ENCODE assay signal across 8 cellular contexts in the genomic region with DNA sequence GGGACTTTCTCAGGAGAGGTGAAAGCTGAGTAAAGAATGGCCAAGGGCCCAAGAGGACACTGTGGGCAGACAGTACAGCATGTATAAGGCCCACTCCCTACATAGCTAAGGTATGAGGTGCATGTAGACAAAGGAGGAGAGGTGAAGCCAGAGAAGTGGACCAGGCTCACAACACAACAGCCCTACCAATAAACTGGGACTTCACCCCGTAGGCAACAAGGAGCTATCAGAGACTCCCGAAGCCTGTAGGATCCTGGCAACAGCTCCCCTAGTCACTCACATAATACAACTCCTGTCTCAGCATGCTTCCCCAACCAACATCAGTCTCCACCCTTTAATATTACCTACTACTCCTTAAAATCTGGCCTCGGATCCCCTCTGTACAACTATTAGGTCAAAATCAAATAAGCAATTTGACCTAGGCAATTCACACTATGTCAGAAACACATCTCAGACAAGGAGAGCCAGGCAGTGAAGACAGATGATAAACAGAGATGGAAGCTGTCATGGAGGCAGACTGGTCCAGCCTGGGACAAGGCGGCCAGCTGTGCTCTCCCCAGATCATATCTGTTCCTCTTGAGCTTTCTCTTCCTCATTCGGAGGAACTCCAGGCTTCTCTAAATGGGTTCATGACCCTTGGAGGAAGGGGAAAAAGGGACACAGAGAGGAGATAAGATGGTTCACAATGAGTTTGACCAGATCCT. TPM values are rescaled to one million over a fixed set of nuclear protein-coding genes. Genes with fewer than 3 reads are reported as not detected.
DNase-seq lines count a peak whose midpoint lies in the region; ATAC-seq, FAIRE-seq and TF ChIP-seq lines count a peak whose summit lies in the region.

No MANE protein-coding gene starts in this region.

- H3K9me3 ChIP-seq in gastrocnemius medialis, result no peaks in the 10 kb centered on the region

- no peak for DNase-seq in H7
- no peak for DNase-seq in RWPE1 (ENCODE audit: low spot score)
- peak; percentile 44 to 54 for DNase-seq in erythroblast (lab: John Stamatoyannopoulos, UW)
- no peak for DNase-seq in gastrocnemius medialis
- DNase-seq in urothelium cell line (ENCODE audit: low spot score), result no peak
- no peak for DNase-seq in NCI-H345 (lab: John Stamatoyannopoulos, UW)
- no peak for DNase-seq in Ammon's horn (ENCODE audit: low spot score)
- DNase-seq in activated gamma-delta T cell (lab: John Stamatoyannopoulos, UW), result no peak

- H3K27ac ChIP-seq in RWPE1, result peak overlapping the region; percentile 91
- H3K27ac ChIP-seq in gastrocnemius medialis, result no peak overlapping the region

- no peaks in the 10 kb centered on the region for H3K27me3 ChIP-seq in H7 (ENCODE audit: control insufficient read depth, insufficient read depth, low read length)
- no peaks in the 10 kb centered on the region for H3K27me3 ChIP-seq in gastrocnemius medialis

- in situ Hi-C loops in gastrocnemius medialis (cut with MboI; ENCODE audit: low sequenced_read_pairs in 4 of 4), result loop anchor here (5.0 to 25.0 kb wide), 7 partner anchors 243 to 595 kb away; partner anchors contain the start of genes LSG1 (in 2 of the 4) and FAM43A (in 1 of the 4)

- no peak for FAIRE-seq in urothelium cell line (lab: Jason Lieb, UNC)

- POLR2A ChIA-PET in RWPE1 (lab: Yijun Ruan, JAX; ENCODE audit: low non-redundant PET), result interaction anchor here (1.1 kb wide), 1 partner anchor 254 kb away, joined by 4 read pairs; no protein-coding TSS in a partner anchor

- TF ChIP-seq CTCF in RWPE1 (conservative IDR thresholded peaks at IDR 0.05; ENCODE audit: low read depth), result no peak
- TF ChIP-seq CTCF in gastrocnemius medialis (IDR thresholded peaks at IDR 0.05 in 4 of 5, conservative IDR thresholded peaks at IDR 0.05 in 1 of 5), result no peak

- TF ChIP-seq POLR2A in erythroblast (IDR thresholded peaks at IDR 0.05; ENCODE audit: low read length) (no peak), gastrocnemius medialis (IDR thresholded peaks at IDR 0.05) (no peak)

- CTCF ChIA-PET in RWPE1 (lab: Yijun Ruan, JAX), result interaction anchor here (0.9 to 2.6 kb wide), 4 partner anchors 9 to 597 kb away, joined by 3 to 33 read pairs (median 8); partner anchors contain the start of gene LSG1

- peaks cover 15 to 19% of the 10 kb centered on the region in 2 donors for H3K4me1 ChIP-seq in gastrocnemius medialis

- no peak for ATAC-seq in gastrocnemius medialis

- H3K4me3 ChIP-seq in H7 (ENCODE audit: insufficient read depth, low read depth, low read length), result peak overlapping the region; percentile 94
- peak overlapping the region in 3 of 4 donors; percentile 79 to 96 (median 91) for H3K4me3 ChIP-seq in gastrocnemius medialis

- intact Hi-C loops in gastrocnemius medialis (cut with DNase I; ENCODE audit: low total_unique reads), result loop anchor here (2.0 to 10.0 kb wide), 2 partner anchors 173 to 585 kb away; partner anchors contain the start of gene ACAP2

- H3K36me3 ChIP-seq in H7 (replicated peaks; ENCODE audit: control insufficient read depth, insufficient read depth, low read length) (peaks cover 4% of the 10 kb centered on the region), gastrocnemius medialis (no peaks in the 10 kb centered on the region)

RNA-seq across cellular contexts. Expression of gene XXYLT1, which starts 1.4 kb away (rescaled TPM):
- 40.9 and 42.6 TPM in 2 replicates for total RNA-seq in H7 (2014; rRNA removed; shearing (Covaris generic))
- 1 to 10 TPM in 2 of 4 donors, under 1 TPM in 2; 0.87 to 3.1 (median 1.3) TPM for total RNA-seq in gastrocnemius medialis

Comparison
In these comparisons a context has a peak if more than half of its experiments do, and no peak if none do; other contexts are left out.
1. DNase-seq: peak in erythroblast (2 of 2); none in H7 (single experiment), RWPE1 (single experiment), gastrocnemius medialis (0 of 2), urothelium cell line (single experiment), NCI-H345 (single experiment), Ammon's horn (single experiment) and activated gamma-delta T cell (single experiment).
2. RNA of gene XXYLT1, which starts 1.4 kb away (total RNA-seq): 40.9 to 42.6 TPM in H7; 0.87 to 3.1 TPM in gastrocnemius medialis; every median in the first group is over 10 times any median in the second.